Comparison of ENCODE assay signal across 10 cellular contexts in genomic region chr10:71978476-71978875, GRCh38. TPM values are rescaled to one million over a fixed set of nuclear protein-coding genes. Genes with fewer than 3 reads are reported as not detected.
DNase-seq lines count a peak whose midpoint lies in the region; ATAC-seq and TF ChIP-seq lines count a peak whose summit lies in the region.
"Had no signal": no experiment of that assay in that cellular context is flagged by ENCODE, and none has a peak within 500 bp of the region (broad histone marks: within the 10 kb centered on the region; RNA-seq: fewer than 3 reads in every experiment).

No MANE protein-coding gene starts in this region.

- H3K27ac ChIP-seq in HEK293 (ENCODE audit: extremely low read depth, low read depth, low read length) (no peak overlapping the region), right cardiac atrium (ENCODE audit: low read length) (peak overlapping the region; percentile 34)

- no peak for DNase-seq in adipocyte (ENCODE audit: low read depth)
- DNase-seq in right cardiac atrium = peak in 1 of 3 donors; percentile 18
- DNase-seq in sciatic nerve (ENCODE audit: low spot score) = peak; percentile 54
- no peak for DNase-seq in occipital lobe (lab: John Stamatoyannopoulos, UW)
- DNase-seq in stimulated activated CD4-positive, alpha-beta T cell treated with anti-CD3 and anti-CD28 coated beads, Interleukin-1b, Interleukin-23, amount 100 ng/mL, for 48 hours = no peak
- DNase-seq in GM20000 (ENCODE audit: low spot score) = no peak
- DNase-seq: NCI-H1105 had no signal

- TF ChIP-seq CTCF in HEK293 (tag by site-specific recombination; IDR thresholded peaks at IDR 0.05) (no peak), GM20000 (IDR thresholded peaks at IDR 0.05; ENCODE audit: extremely low read depth, missing control alignments) (no peak)

- intact Hi-C loops in right cardiac atrium (cut with DNase I) = no loop called here
- intact Hi-C loops in sciatic nerve (cut with DNase I) = no loop called here

- H3K4me3 ChIP-seq in HEK293 (ENCODE audit: low read depth, low read length) (no peak overlapping the region), adipocyte (ENCODE audit: low read length) (no peak overlapping the region), right cardiac atrium (ENCODE audit: low read length) (no peak overlapping the region)
- H3K4me3 ChIP-seq: vagina had no signal

- POLR2A ChIA-PET in HEK293 (lab: Yijun Ruan, JAX) = no interaction called here

- ATAC-seq in right cardiac atrium = no peak
- no peak for ATAC-seq in sciatic nerve
- no peak for ATAC-seq in HG03520 (IDR thresholded peaks at IDR 0.05; ENCODE audit: unreplicated experiment)

- 68% methylated on average over 7 of the region's 7 CpGs for WGBS in right cardiac atrium

- H3K9me3 ChIP-seq in HEK293 (ENCODE audit: control insufficient read depth, insufficient read depth, low read depth, low read length) (no peaks in the 10 kb centered on the region), adipocyte (ENCODE audit: control insufficient read depth, low read length) (no peaks in the 10 kb centered on the region), right cardiac atrium (ENCODE audit: control insufficient read depth, low read length) (no peaks in the 10 kb centered on the region)
- H3K9me3 ChIP-seq: vagina had no signal

- H3K9ac ChIP-seq in adipocyte (ENCODE audit: low read length) = peak overlapping the region; percentile 28

- no peaks in the 10 kb centered on the region for H3K27me3 ChIP-seq in adipocyte (replicated peaks; ENCODE audit: control insufficient read depth, insufficient read depth, low read length)
- no peaks in the 10 kb centered on the region for H3K27me3 ChIP-seq in right cardiac atrium (ENCODE audit: control insufficient read depth, insufficient read depth)
- H3K27me3 ChIP-seq: vagina had no signal

- CTCF ChIA-PET in HEK293 (lab: Yijun Ruan, JAX) = interaction anchor here (0.7 to 3.2 kb wide), 4 partner anchors 20 to 359 kb away, joined by 3 to 19 read pairs (median 3); no protein-coding TSS in a partner anchor

- no peaks in the 10 kb centered on the region for H3K36me3 ChIP-seq in HEK293 (ENCODE audit: control insufficient read depth in 2 of 2, insufficient read depth in 1 of 2, low read length in 2 of 2)
- H3K36me3 ChIP-seq in adipocyte (ENCODE audit: control insufficient read depth, insufficient read depth, low read length, severe bottlenecking) = no peaks in the 10 kb centered on the region
- H3K36me3 ChIP-seq: vagina had no signal

- H3K4me1 ChIP-seq in HEK293 (ENCODE audit: control insufficient read depth, insufficient read depth, low read length) (peaks cover 14% of the 10 kb centered on the region), adipocyte (ENCODE audit: control insufficient read depth, insufficient read depth, low read length) (peaks cover 99% of the 10 kb centered on the region), right cardiac atrium (ENCODE audit: control insufficient read depth, insufficient read depth, low read length) (peaks cover 64% of the 10 kb centered on the region)

TF ChIP-seq in HEK293, 187 proteins besides CTCF, POLR2A, EP300 and RAD21:
- TF ChIP-seq ZNF701 (tag by site-specific recombination; IDR thresholded peaks at IDR 0.05) (no peak), OSR2 (tag by site-specific recombination; IDR thresholded peaks at IDR 0.05) (no peak), ZBTB17 (tag by site-specific recombination; IDR thresholded peaks at IDR 0.05) (peak; percentile 61), ZNF48 (tag by site-specific recombination; IDR thresholded peaks at IDR 0.05) (no peak)

RNA-seq across cellular contexts. Expression of gene CHST3, which starts 14.3 kb away (rescaled TPM):
- total RNA-seq in right cardiac atrium (10 to 100 TPM; 19.8 to 37.0 (median 23.3) TPM), sciatic nerve (36.5 TPM), occipital lobe (7.2 TPM)
- polyA plus RNA-seq in right cardiac atrium = 14.9 TPM
